21 cellular contexts compared by ENCODE assay signal in the genomic region with DNA sequence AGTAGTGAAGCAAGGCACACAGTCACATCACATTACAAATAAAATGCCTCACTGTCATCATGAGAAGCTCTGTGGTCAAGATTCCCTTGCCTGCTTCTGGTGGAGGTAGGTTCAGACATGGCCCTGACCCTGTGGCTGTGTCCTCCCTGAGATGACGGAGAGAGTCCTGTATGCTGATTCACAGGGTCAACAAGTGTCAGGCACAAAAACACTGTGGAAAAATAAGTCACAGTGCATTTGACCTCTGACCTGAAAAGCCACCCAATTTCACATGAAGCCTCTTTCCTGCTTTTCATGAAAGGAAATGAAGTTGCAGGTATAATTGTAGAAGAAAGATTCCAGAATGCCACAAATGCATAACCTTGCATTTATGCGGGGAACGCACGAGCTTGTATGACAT.
DNase-seq lines count a peak whose midpoint lies in the region; ATAC-seq, FAIRE-seq and TF ChIP-seq lines count a peak whose summit lies in the region.
"Had no signal": no experiment of that assay in that cellular context is flagged by ENCODE, and none has a peak within 500 bp of the region (broad histone marks: within the 10 kb centered on the region; RNA-seq: fewer than 3 reads in every experiment).

No MANE protein-coding gene starts in this region.

- no peaks in the 10 kb centered on the region for H3K9me3 Mint-ChIP-seq in astrocyte (ENCODE audit: unreplicated experiment)
- H3K9me3 Mint-ChIP-seq: GM23338 had no signal

- ATAC-seq in HepG2 (no peak), HG03135 (IDR thresholded peaks at IDR 0.05; ENCODE audit: unreplicated experiment) (no peak), HG02981 (IDR thresholded peaks at IDR 0.05; ENCODE audit: unreplicated experiment) (no peak)
- ATAC-seq: GM23338 had no signal

- TF ChIP-seq CTCF in liver (IDR thresholded peaks at IDR 0.05; ENCODE audit: low read depth, low read length, missing input control) (no peak), HepG2 (CRISPR knock-in tag; IDR thresholded peaks at IDR 0.05) (no peak), astrocyte (IDR thresholded peaks at IDR 0.05; ENCODE audit: insufficient read depth, low read depth, low read length) (no peak)

- no peak overlapping the region for H3K27ac Mint-ChIP-seq in astrocyte (ENCODE audit: unreplicated experiment)
- H3K27ac Mint-ChIP-seq: B cell; CD4-positive, alpha-beta memory T cell; GM23338; HFFc6 had no signal

- H3K23ac ChIP-seq in mesenchymal stem cell (ENCODE audit: low read length in 2 of 2): no peak overlapping the region

- H3K4me3 ChIP-seq in liver (ENCODE audit: low read depth in 1 of 3, low read length in 3 of 3): no peak overlapping the region
- H3K4me3 ChIP-seq in HepG2 (replicated peaks in 1 of 3; ENCODE audit: insufficient read depth in 1 of 3, low read depth in 2 of 3, low read length in 3 of 3): no peak overlapping the region
- H3K4me3 ChIP-seq in astrocyte (ENCODE audit: insufficient read depth, low read depth, low read length): no peak overlapping the region
- H3K4me3 ChIP-seq in mesenchymal stem cell (ENCODE audit: insufficient read depth in 1 of 2, low read depth in 1 of 2, low read length in 2 of 2): no peak overlapping the region
- H3K4me3 ChIP-seq: GM23338, HAP-1 had no signal

- H3K4me3 Mint-ChIP-seq in astrocyte (ENCODE audit: unreplicated experiment): no peak overlapping the region
- H3K4me3 Mint-ChIP-seq: B cell; CD4-positive, alpha-beta memory T cell; GM23338; HFFc6 had no signal

- no peak for TF ChIP-seq RAD21 in liver (IDR thresholded peaks at IDR 0.05)
- no peak for TF ChIP-seq RAD21 in HepG2 (CRISPR knock-in tag; IDR thresholded peaks at IDR 0.05)

- BruUV-seq in HepG2 (replicated peaks; lab: Mats Ljungman, UMichigan): no TSS peak

- POLR2A ChIA-PET in HepG2 (lab: Yijun Ruan, JAX): no interaction called here

- H3K27me3 ChIP-seq in liver (ENCODE audit: control insufficient read depth in 4 of 4, insufficient read depth in 4 of 4, low read length in 3 of 4) (no peaks in the 10 kb centered on the region), HepG2 (ENCODE audit: control insufficient read depth in 1 of 2, insufficient read depth in 2 of 2, low read length in 2 of 2) (no peaks in the 10 kb centered on the region), astrocyte (ENCODE audit: insufficient read depth, low read length) (no peaks in the 10 kb centered on the region), mesenchymal stem cell (ENCODE audit: control insufficient read depth in 1 of 2, insufficient read depth in 1 of 2, low read length in 2 of 2) (no peaks in the 10 kb centered on the region)

- peaks cover 3% of the 10 kb centered on the region for H3K27me3 Mint-ChIP-seq in astrocyte (ENCODE audit: low read depth, unreplicated experiment)
- H3K27me3 Mint-ChIP-seq: B cell; CD4-positive, alpha-beta memory T cell had no signal

- DNase-seq in HepG2 (ENCODE audit: low spot score) (no peak), astrocyte (ENCODE audit: low read depth) (peak; percentile 20), mesenchymal stem cell (peak; percentile 23), islet precursor cell (no peak)
- DNase-seq: C1 segment of cervical spinal cord; Calu3; CD4-positive, alpha-beta memory T cell; COR-L47; GF-D8; HFFc6 had no signal

- no peak overlapping the region for H2BK15ac ChIP-seq in mesenchymal stem cell (ENCODE audit: low read depth, poor library complexity, severe bottlenecking)

- H3K79me2 ChIP-seq in HepG2 (ENCODE audit: insufficient read depth, low read length) (no peaks in the 10 kb centered on the region), astrocyte (ENCODE audit: insufficient read depth, low read length) (no peaks in the 10 kb centered on the region)

- H2BK12ac ChIP-seq in mesenchymal stem cell (ENCODE audit: low read length in 2 of 2): no peak overlapping the region

- no peak overlapping the region for H2AK5ac ChIP-seq in mesenchymal stem cell (ENCODE audit: low read length, severe bottlenecking)

- peaks cover 7% of the 10 kb centered on the region for H3K4me1 Mint-ChIP-seq in astrocyte (ENCODE audit: low read depth, unreplicated experiment)
- H3K4me1 Mint-ChIP-seq: B cell; CD4-positive, alpha-beta memory T cell had no signal

- in situ Hi-C loops in HepG2 (cut with HindIII; ENCODE audit: extremely low pct_ligation_motif_present, low pct_unique_long_range_greater_than_20kb): no loop called here

- no peak overlapping the region for H3K27ac ChIP-seq in liver (ENCODE audit: low read depth in 1 of 2, low read length in 2 of 2)
- no peak overlapping the region for H3K27ac ChIP-seq in HepG2 (ENCODE audit: extremely low read length, insufficient read depth, low read length)
- no peak overlapping the region for H3K27ac ChIP-seq in astrocyte (ENCODE audit: low read depth, low read length)
- H3K27ac ChIP-seq in mesenchymal stem cell (ENCODE audit: low read length, poor library complexity, severe bottlenecking): no peak overlapping the region
- H3K27ac ChIP-seq: 22Rv1 had no signal

- no peak overlapping the region for H3K18ac ChIP-seq in mesenchymal stem cell (ENCODE audit: low read depth in 1 of 2, low read length in 2 of 2)

- no peaks in the 10 kb centered on the region for H3K36me3 ChIP-seq in liver (ENCODE audit: control insufficient read depth in 4 of 4, insufficient read depth in 3 of 4, low read depth in 1 of 4, low read length in 3 of 4)
- no peaks in the 10 kb centered on the region for H3K36me3 ChIP-seq in HepG2 (replicated peaks in 1 of 2; ENCODE audit: control insufficient read depth in 1 of 2, insufficient read depth in 2 of 2, low read length in 2 of 2)
- H3K36me3 ChIP-seq in astrocyte (ENCODE audit: insufficient read depth, low read length): no peaks in the 10 kb centered on the region
- H3K36me3 ChIP-seq in mesenchymal stem cell (ENCODE audit: control insufficient read depth in 1 of 2, insufficient read depth in 2 of 2, low read depth in 1 of 2, low read length in 2 of 2): no peaks in the 10 kb centered on the region
- H3K36me3 ChIP-seq: HAP-1 had no signal

- TF ChIP-seq EP300 in HepG2 (IDR thresholded peaks at IDR 0.05; ENCODE audit: low read depth in 2 of 2, low read length in 2 of 2) (no peak), HepG2 (CRISPR knock-in tag; IDR thresholded peaks at IDR 0.05; ENCODE audit: borderline replicate concordance) (no peak)

- H3K4me2 ChIP-seq in HepG2 (ENCODE audit: low read depth, low read length) (no peak overlapping the region), astrocyte (ENCODE audit: low read length) (no peak overlapping the region), mesenchymal stem cell (ENCODE audit: low read length, poor library complexity, severe bottlenecking) (no peak overlapping the region)
- H3K4me2 ChIP-seq: GM23338 had no signal

- intact Hi-C loops in HepG2 (cut with micrococcal nuclease; ENCODE audit: unreplicated experiment): no loop called here

- no peaks in the 10 kb centered on the region for H3K4me1 ChIP-seq in liver (ENCODE audit: control insufficient read depth in 4 of 4, insufficient read depth in 4 of 4, low read length in 3 of 4)
- H3K4me1 ChIP-seq in HepG2 (ENCODE audit: insufficient read depth, low read length): no peaks in the 10 kb centered on the region
- H3K4me1 ChIP-seq in astrocyte (ENCODE audit: insufficient read depth, low read length): no peaks in the 10 kb centered on the region
- no peaks in the 10 kb centered on the region for H3K4me1 ChIP-seq in mesenchymal stem cell (ENCODE audit: control insufficient read depth, insufficient read depth, low read depth, low read length)
- H3K4me1 ChIP-seq: HAP-1 had no signal

- no peak overlapping the region for H4K8ac ChIP-seq in mesenchymal stem cell (ENCODE audit: low read length)

- no peak overlapping the region for H2BK5ac ChIP-seq in mesenchymal stem cell (ENCODE audit: low read depth, low read length, poor library complexity, severe bottlenecking)

- 67% methylated on average over 4 of the region's 4 CpGs for WGBS in liver
- 33% methylated on average over 4 of the region's 4 CpGs for WGBS in HepG2 (ENCODE audit: low lambda C conversion rate)
- 33% methylated on average over 1 of the region's 4 CpGs for WGBS in mesenchymal stem cell

- FAIRE-seq in HepG2 (lab: Jason Lieb, UNC) (no peak), astrocyte (lab: Jason Lieb, UNC) (no peak)
- FAIRE-seq: A204.1, GM12891, GM18507, H54 had no signal

- H3K14ac ChIP-seq in mesenchymal stem cell (ENCODE audit: low read length in 2 of 2): no peak overlapping the region

- H3K36me3 Mint-ChIP-seq in astrocyte (ENCODE audit: low read depth, unreplicated experiment): no peaks in the 10 kb centered on the region
- H3K36me3 Mint-ChIP-seq: CD4-positive, alpha-beta memory T cell had no signal

- no peak overlapping the region for H2AFZ ChIP-seq in HepG2 (ENCODE audit: low read length)
- no peak overlapping the region for H2AFZ ChIP-seq in astrocyte (ENCODE audit: low read depth, low read length)
- H2AFZ ChIP-seq in mesenchymal stem cell (ENCODE audit: low read depth, low read length): no peak overlapping the region

- no peak for TF ChIP-seq POLR2A in HepG2 (IDR thresholded peaks at IDR 0.05; ENCODE audit: insufficient read depth in 1 of 2, low read depth in 2 of 2, low read length in 2 of 2)

- no peak overlapping the region for H3K4ac ChIP-seq in mesenchymal stem cell (ENCODE audit: low read depth in 1 of 2, low read length in 2 of 2)

- no peak overlapping the region for H2BK120ac ChIP-seq in mesenchymal stem cell (ENCODE audit: low read depth, low read length)

- H3K9ac ChIP-seq in liver (ENCODE audit: low read depth in 1 of 2, low read length in 2 of 2) (no peak overlapping the region), HepG2 (ENCODE audit: insufficient read depth, low read depth, low read length) (no peak overlapping the region), astrocyte (ENCODE audit: low read length) (no peak overlapping the region), mesenchymal stem cell (ENCODE audit: low read length) (no peak overlapping the region)

- H3K79me1 ChIP-seq in mesenchymal stem cell (replicated peaks; ENCODE audit: low read length, poor library complexity, severe bottlenecking): no peaks in the 10 kb centered on the region

- no peak overlapping the region for H4K91ac ChIP-seq in mesenchymal stem cell (ENCODE audit: low read length)

- H3K9me3 ChIP-seq in liver (ENCODE audit: control insufficient read depth in 4 of 4, low read length in 3 of 4) (no peaks in the 10 kb centered on the region), HepG2 (ENCODE audit: low read length) (no peaks in the 10 kb centered on the region), astrocyte (ENCODE audit: insufficient read depth, low read depth, low read length) (no peaks in the 10 kb centered on the region), mesenchymal stem cell (ENCODE audit: control insufficient read depth, low read length) (no peaks in the 10 kb centered on the region)
- H3K9me3 ChIP-seq: HAP-1 had no signal

- CTCF ChIA-PET in HepG2 (lab: Yijun Ruan, JAX; ENCODE audit: low intra/inter-chr PET ratio, low total read pairs): no interaction called here

- no peaks in the 10 kb centered on the region for H4K20me1 ChIP-seq in HepG2 (ENCODE audit: insufficient read depth, low read length)
- H4K20me1 ChIP-seq in astrocyte (ENCODE audit: insufficient read depth, low read length): no peaks in the 10 kb centered on the region

TF ChIP-seq in HepG2, 621 proteins besides CTCF, POLR2A, EP300 and RAD21 (continues in another document):
- no peak for TF ChIP-seq MXD3 (CRISPR knock-in tag; IDR thresholded peaks at IDR 0.05)

Comparison
In these comparisons a context has a peak if more than half of its experiments do, and no peak if none do; other contexts are left out.
1. DNase-seq: peak in astrocyte (single experiment) and mesenchymal stem cell (single experiment); none in HepG2 (single experiment) and islet precursor cell (single experiment).